Comparison of ENCODE assay signal across 18 cellular contexts in genomic region chr16:87894005-87894404, GRCh38. TPM values are rescaled to one million over a fixed set of nuclear protein-coding genes. Genes with fewer than 3 reads are reported as not detected.
DNase-seq lines count a peak whose midpoint lies in the region; ATAC-seq and TF ChIP-seq lines count a peak whose summit lies in the region.
"Not testable (repeated sequence)": the region's sequence is repeated elsewhere in the genome, so short reads cannot be mapped to it uniquely, and the experiment has no call there.
"Had no signal": no experiment of that assay in that cellular context is flagged by ENCODE, and none has a peak within 500 bp of the region (broad histone marks: within the 10 kb centered on the region; RNA-seq: fewer than 3 reads in every experiment).

No MANE protein-coding gene starts in this region.

- ATAC-seq in gastroesophageal sphincter, result peak; percentile 57
- peak; percentile 88 for ATAC-seq in left lobe of liver

- intact Hi-C loops in activated T-helper 2 cell treated with anti-CD3 and anti-CD28 coated beads, Interferon-gamma antibody, Interleukin-2, Interleukin-4, amounts not matched to agents 10 μg/mL and 5 μg/mL and 100 μg/mL, durations not matched to agents 14 hours and 24 hours and 36 hours (cut with micrococcal nuclease), result not testable (repeated sequence)

- not testable (repeated sequence) for H3K36me3 Mint-ChIP-seq in activated T-helper 2 cell treated with anti-CD3 and anti-CD28 coated beads, Interferon-gamma antibody, Interleukin-2, Interleukin-4, amounts not matched to agents 10 μg/mL and 5 μg/mL and 100 μg/mL, durations not matched to agents 14 hours and 24 hours and 36 hours (ENCODE audit: low read depth)

- not testable (repeated sequence) for H3K9ac ChIP-seq in skeletal muscle satellite cell (ENCODE audit: low read depth, low read length)

- not testable (repeated sequence) for H3K4me3 ChIP-seq in MG63; gastroesophageal sphincter; skeletal muscle satellite cell (ENCODE audit: low read length)

- not testable (repeated sequence) for H3K27me3 ChIP-seq in MG63; gastroesophageal sphincter; skeletal muscle satellite cell (ENCODE audit: control insufficient read depth, insufficient read depth, low read length)

- not testable (repeated sequence) for TF ChIP-seq EP300 in gastroesophageal sphincter (IDR thresholded peaks at IDR 0.05)

- TF ChIP-seq POLR2A in gastroesophageal sphincter (IDR thresholded peaks at IDR 0.05), result not testable (repeated sequence)

- not testable (repeated sequence) for H3K9me3 Mint-ChIP-seq in activated T-helper 2 cell treated with anti-CD3 and anti-CD28 coated beads, Interferon-gamma antibody, Interleukin-2, Interleukin-4, amounts not matched to agents 10 μg/mL and 5 μg/mL and 100 μg/mL, durations not matched to agents 14 hours and 24 hours and 36 hours

- not testable (repeated sequence) for H3K9me3 ChIP-seq in MG63; gastroesophageal sphincter; skeletal muscle satellite cell (replicated peaks; ENCODE audit: low read length)

- not testable (repeated sequence) for TF ChIP-seq CTCF in gastroesophageal sphincter (IDR thresholded peaks at IDR 0.05)

- H3K4me1 Mint-ChIP-seq in activated T-helper 2 cell treated with anti-CD3 and anti-CD28 coated beads, Interferon-gamma antibody, Interleukin-2, Interleukin-4, amounts not matched to agents 10 μg/mL and 5 μg/mL and 100 μg/mL, durations not matched to agents 14 hours and 24 hours and 36 hours (ENCODE audit: low read depth), result peaks cover 48% of the 10 kb centered on the region

- H3K4me1 ChIP-seq in gastroesophageal sphincter (peaks cover 0 to 19% (median 0%) of the 10 kb centered on the region in 3 donors), skeletal muscle satellite cell (ENCODE audit: control insufficient read depth, insufficient read depth, low read length) (peaks cover 25% of the 10 kb centered on the region)

- WGBS in gastroesophageal sphincter (ENCODE audit: low coverage in 1 of 2), 2 donors, result 40 to 60% methylated on average over 1 to 3 of the region's 4 CpGs

- H3K27me3 Mint-ChIP-seq in activated T-helper 2 cell treated with anti-CD3 and anti-CD28 coated beads, Interferon-gamma antibody, Interleukin-2, Interleukin-4, amounts not matched to agents 10 μg/mL and 5 μg/mL and 100 μg/mL, durations not matched to agents 14 hours and 24 hours and 36 hours (ENCODE audit: low read depth), result not testable (repeated sequence)

- not testable (repeated sequence) for H3K4me3 Mint-ChIP-seq in activated T-helper 2 cell treated with anti-CD3 and anti-CD28 coated beads, Interferon-gamma antibody, Interleukin-2, Interleukin-4, amounts not matched to agents 10 μg/mL and 5 μg/mL and 100 μg/mL, durations not matched to agents 14 hours and 24 hours and 36 hours (ENCODE audit: low read depth)

- peak overlapping the region; percentile 100 for H3K27ac Mint-ChIP-seq in activated T-helper 2 cell treated with anti-CD3 and anti-CD28 coated beads, Interferon-gamma antibody, Interleukin-2, Interleukin-4, amounts not matched to agents 10 μg/mL and 5 μg/mL and 100 μg/mL, durations not matched to agents 14 hours and 24 hours and 36 hours

- peak overlapping the region; percentile 50 for H3K4me2 ChIP-seq in skeletal muscle satellite cell (ENCODE audit: low read length)

- H3K27ac ChIP-seq in gastroesophageal sphincter, result peak overlapping the region in 3 of 4 donors; percentile 27 to 57 (median 42)

- DNase-seq in EH (ENCODE audit: low read depth), result peak; percentile 57
- DNase-seq in MG63, result peak; percentile 56
- not testable (repeated sequence) for DNase-seq in activated T-helper 2 cell treated with anti-CD3 and anti-CD28 coated beads, Interferon-gamma antibody, Interleukin-2, Interleukin-4, amounts not matched to agents 10 μg/mL and 5 μg/mL and 100 μg/mL, durations not matched to agents 14 hours and 24 hours and 36 hours (ENCODE audit: low spot score)
- DNase-seq in cerebellar nuclear complex (lab: John Stamatoyannopoulos, UW), result peak; percentile 73 to 92
- peak; percentile 72 for DNase-seq in left lobe of liver (ENCODE audit: low spot score)

- H3K36me3 ChIP-seq in MG63; gastroesophageal sphincter; skeletal muscle satellite cell (ENCODE audit: insufficient read depth, low read length): not testable (repeated sequence)

RNA-seq across cellular contexts. Expression of gene SLC7A5, which starts 24.7 kb away (rescaled TPM):
- 75.3 and 110 TPM in 2 replicates for total RNA-seq in MG63 (2014; rRNA removed; shearing (Covaris generic); ENCODE audit: low replicate concordance)
- total RNA-seq in activated T-helper 2 cell treated with anti-CD3 and anti-CD28 coated beads, Interferon-gamma antibody, Interleukin-2, Interleukin-4, amounts not matched to agents 10 μg/mL and 5 μg/mL and 100 μg/mL, durations not matched to agents 14 hours and 24 hours and 36 hours, result 271 TPM in 2 replicates
- total RNA-seq in gastroesophageal sphincter (10 to 100 TPM in 1 of 4 donors, 1 to 10 TPM in 3; 3.1 to 10.4 (median 6.0) TPM), left lobe of liver (13.4 TPM)
- total RNA-seq in skeletal muscle satellite cell (2012; rRNA removed), result 33.2 and 37.4 TPM in 2 replicates

RNA-seq across cellular contexts. Expression of gene CA5A, which starts 42.3 kb away (rescaled TPM):
- not detected in 2 replicates for total RNA-seq in MG63 (2014; rRNA removed; shearing (Covaris generic); ENCODE audit: low replicate concordance)
- not detected in 2 replicates for total RNA-seq in activated T-helper 2 cell treated with anti-CD3 and anti-CD28 coated beads, Interferon-gamma antibody, Interleukin-2, Interleukin-4, amounts not matched to agents 10 μg/mL and 5 μg/mL and 100 μg/mL, durations not matched to agents 14 hours and 24 hours and 36 hours
- not detected for total RNA-seq in gastroesophageal sphincter
- total RNA-seq in left lobe of liver, result 35.7 TPM
- not detected in 2 replicates for total RNA-seq in skeletal muscle satellite cell (2012; rRNA removed)
- total RNA-seq: activated CD8-positive, alpha-beta memory T cell treated with anti-CD3 and anti-CD28 coated beads, Interleukin-2, amount 10 ng/mL, durations not matched to agents 7 days and 5 days; bronchial epithelial cell; Calu3; colonic mucosa; epithelial cell of proximal tubule; H9; osteoblast; spleen; stomach; transverse colon; WTC11 had no signal

RNA-seq across cellular contexts. Expression of gene BANP, which starts 57.2 kb away (rescaled TPM):
- 30.4 and 33.7 TPM in 2 replicates for total RNA-seq in MG63 (2014; rRNA removed; shearing (Covaris generic); ENCODE audit: low replicate concordance)
- 39.7 and 40.8 TPM in 2 replicates for total RNA-seq in activated T-helper 2 cell treated with anti-CD3 and anti-CD28 coated beads, Interferon-gamma antibody, Interleukin-2, Interleukin-4, amounts not matched to agents 10 μg/mL and 5 μg/mL and 100 μg/mL, durations not matched to agents 14 hours and 24 hours and 36 hours
- total RNA-seq in gastroesophageal sphincter (10 to 100 TPM; 17.1 to 33.1 (median 24.2) TPM), left lobe of liver (22.4 TPM)
- 17.7 and 22.3 TPM in 2 replicates for total RNA-seq in skeletal muscle satellite cell (2012; rRNA removed)

Comparison
In these comparisons a context has a peak if more than half of its experiments do, and no peak if none do; other contexts are left out.
1. RNA of gene CA5A, which starts 42.3 kb away (total RNA-seq): 35.7 TPM in left lobe of liver (single experiment); not detected in activated T-helper 2 cell treated with anti-CD3 and anti-CD28 coated beads, Interferon-gamma antibody, Interleukin-2, Interleukin-4, amounts not matched to agents 10 μg/mL and 5 μg/mL and 100 μg/mL, durations not matched to agents 14 hours and 24 hours and 36 hours, not detected in MG63 and not detected in gastroesophageal sphincter; every median in the first group is over 10 times any median in the second.